1 cellular context compared by ENCODE assay signal in the genomic region with DNA sequence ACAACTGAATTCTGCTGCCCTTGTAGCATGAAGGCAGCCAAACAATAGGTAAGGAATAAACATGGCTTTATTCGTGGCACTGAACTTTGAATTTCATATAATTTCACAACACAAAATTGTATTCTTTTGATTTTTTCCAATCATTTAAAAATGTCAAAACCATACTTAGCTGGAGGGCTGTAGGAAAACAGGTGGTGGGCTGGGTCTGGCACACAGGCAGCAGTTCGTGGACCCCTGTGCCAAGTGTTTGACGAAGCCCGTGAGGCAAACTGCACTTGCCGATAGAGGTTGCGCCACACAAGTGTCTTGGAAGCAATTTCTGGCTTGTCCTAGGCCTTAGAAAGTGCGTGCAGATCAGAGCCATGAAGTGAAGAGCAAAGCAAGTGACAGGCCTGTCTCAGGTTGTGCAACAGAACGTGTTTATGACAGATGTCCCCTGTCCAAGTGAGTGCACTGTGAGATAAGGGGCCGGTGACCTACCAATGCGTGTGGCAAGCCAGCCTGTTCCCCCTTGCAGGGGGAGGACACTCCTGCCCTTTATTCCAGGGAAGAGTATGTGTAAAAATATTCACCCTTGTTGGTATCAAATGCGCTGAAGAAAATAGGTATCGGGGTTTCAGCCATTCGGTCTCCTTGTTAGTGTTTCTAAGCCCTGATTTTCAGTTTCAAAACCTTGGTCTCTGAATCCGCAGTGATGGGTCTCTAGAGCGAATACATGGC.
TF ChIP-seq lines count a peak whose summit lies in the region.

No MANE protein-coding gene starts in this region.

TF ChIP-seq in GM12878, 131 proteins besides CTCF, POLR2A, EP300 and RAD21:
- TF ChIP-seq, protein P1, sequence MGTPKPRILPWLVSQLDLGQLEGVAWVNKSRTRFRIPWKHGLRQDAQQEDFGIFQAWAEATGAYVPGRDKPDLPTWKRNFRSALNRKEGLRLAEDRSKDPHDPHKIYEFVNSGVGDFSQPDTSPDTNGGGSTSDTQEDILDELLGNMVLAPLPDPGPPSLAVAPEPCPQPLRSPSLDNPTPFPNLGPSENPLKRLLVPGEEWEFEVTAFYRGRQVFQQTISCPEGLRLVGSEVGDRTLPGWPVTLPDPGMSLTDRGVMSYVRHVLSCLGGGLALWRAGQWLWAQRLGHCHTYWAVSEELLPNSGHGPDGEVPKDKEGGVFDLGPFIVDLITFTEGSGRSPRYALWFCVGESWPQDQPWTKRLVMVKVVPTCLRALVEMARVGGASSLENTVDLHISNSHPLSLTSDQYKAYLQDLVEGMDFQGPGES (IDR thresholded peaks at IDR 0.05), result no peak
